Comparison of ENCODE assay signal across 8 cellular contexts in the genomic region with DNA sequence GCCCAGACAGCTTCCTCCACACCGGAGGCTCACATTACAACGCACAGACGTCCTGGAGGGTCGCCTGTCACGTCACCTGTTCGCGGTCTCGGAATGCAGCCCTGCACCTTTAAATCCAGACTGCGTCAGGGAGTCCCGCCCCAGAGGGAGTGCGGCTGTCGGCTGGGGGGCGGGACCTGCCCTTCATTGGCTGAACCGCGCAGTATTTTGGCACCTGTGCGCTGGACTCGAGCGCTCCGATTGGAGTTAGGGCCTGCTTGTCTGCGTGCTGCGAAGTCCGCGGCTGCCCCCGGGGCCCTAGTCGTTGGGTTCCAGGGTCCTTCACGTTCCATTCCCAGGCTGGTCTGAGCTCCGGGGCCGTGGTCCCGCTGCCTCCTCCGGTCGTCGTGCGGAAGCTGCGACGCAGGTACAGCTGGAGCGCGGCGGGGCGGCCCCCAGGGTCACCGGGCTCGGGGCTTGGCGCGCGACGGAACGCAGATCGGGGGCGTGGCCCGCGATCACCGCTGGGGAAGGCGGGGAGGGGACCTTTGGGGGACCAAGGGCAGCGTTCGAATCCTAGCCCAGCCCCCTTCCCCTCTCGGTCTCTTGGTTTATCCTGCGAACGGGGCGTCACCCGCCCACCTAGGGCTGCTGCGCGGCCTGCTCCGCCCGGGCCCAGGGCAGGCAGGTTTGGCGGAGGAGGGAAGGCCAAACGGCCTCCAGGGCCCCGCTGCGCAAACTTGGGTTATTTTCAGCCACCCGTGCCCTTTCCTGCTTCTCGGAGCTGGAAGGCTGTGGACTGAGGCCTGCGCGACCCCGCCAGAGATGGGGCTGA. TPM values are rescaled to one million over a fixed set of nuclear protein-coding genes. Genes with fewer than 3 reads are reported as not detected.
DNase-seq lines count a peak whose midpoint lies in the region; ATAC-seq and TF ChIP-seq lines count a peak whose summit lies in the region.

A gene with protein sequence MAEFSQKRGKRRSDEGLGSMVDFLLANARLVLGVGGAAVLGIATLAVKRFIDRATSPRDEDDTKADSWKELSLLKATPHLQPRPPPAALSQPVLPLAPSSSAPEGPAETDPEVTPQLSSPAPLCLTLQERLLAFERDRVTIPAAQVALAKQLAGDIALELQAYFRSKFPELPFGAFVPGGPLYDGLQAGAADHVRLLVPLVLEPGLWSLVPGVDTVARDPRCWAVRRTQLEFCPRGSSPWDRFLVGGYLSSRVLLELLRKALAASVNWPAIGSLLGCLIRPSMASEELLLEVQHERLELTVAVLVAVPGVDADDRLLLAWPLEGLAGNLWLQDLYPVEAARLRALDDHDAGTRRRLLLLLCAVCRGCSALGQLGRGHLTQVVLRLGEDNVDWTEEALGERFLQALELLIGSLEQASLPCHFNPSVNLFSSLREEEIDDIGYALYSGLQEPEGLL (plus strand): TSS at position 331 of the 814 bp plus-strand sequence. CDS start 2,059 bp downstream, outside the sequence.

- peaks cover 41% of the 10 kb centered on the region for H3K4me1 Mint-ChIP-seq in activated CD8-positive, alpha-beta memory T cell treated with anti-CD3 and anti-CD28 coated beads, Interleukin-2, amount 10 ng/mL, durations not matched to agents 7 days and 5 days
- peaks cover 22% of the 10 kb centered on the region for H3K4me1 Mint-ChIP-seq in endodermal cell

- peak within 1 kb of the TSS; percentile 90 for H3K4me3 ChIP-seq in endodermal cell (ENCODE audit: low read length)

- DNase-seq in COLO668 (lab: John Stamatoyannopoulos, UW; ENCODE audit: unreplicated experiment) (peak; percentile 88), GM20000 (ENCODE audit: low spot score) (peak; percentile 99), HT-29 (ENCODE audit: low spot score) (peak; percentile 88), NOMO-1 treated with DMSO at 0.1 percent for 48 hours (lab: John Stamatoyannopoulos, UW; ENCODE audit: unreplicated experiment) (peak; percentile 95), endodermal cell (peak; percentile 100), mesenteric fat pad (ENCODE audit: low spot score) (peak; percentile 98)
- DNase-seq in activated CD8-positive, alpha-beta memory T cell treated with anti-CD3 and anti-CD28 coated beads, Interleukin-2, amount 10 ng/mL, durations not matched to agents 7 days and 5 days = peak; percentile 97
- DNase-seq in stimulated activated CD8-positive, alpha-beta memory T cell treated with anti-CD3 and anti-CD28 coated beads, Interleukin-15, amount 100 ng/mL, for 1 hour (ENCODE audit: low read depth) = peak; percentile 87

- H3K4me3 Mint-ChIP-seq in activated CD8-positive, alpha-beta memory T cell treated with anti-CD3 and anti-CD28 coated beads, Interleukin-2, amount 10 ng/mL, durations not matched to agents 7 days and 5 days = peak within 1 kb of the TSS; percentile 74
- peak within 1 kb of the TSS; percentile 92 for H3K4me3 Mint-ChIP-seq in endodermal cell

- TF ChIP-seq CTCF in GM20000 (IDR thresholded peaks at IDR 0.05; ENCODE audit: extremely low read depth, missing control alignments) (no peak), endodermal cell (conservative IDR thresholded peaks at IDR 0.05) (no peak)

- WGBS in endodermal cell (ENCODE audit: insufficient coverage in 1 of 2, insufficient read length in 1 of 2), 2 experiments = 1% methylated on average over 33 to 72 of the region's 72 CpGs

- CTCF ChIA-PET in activated CD8-positive, alpha-beta memory T cell treated with anti-CD3 and anti-CD28 coated beads, Interleukin-2, amount 10 ng/mL, durations not matched to agents 7 days and 5 days (lab: Charles Lee) = interaction anchor here (3.1 kb wide), 1 partner anchor 12 kb away, joined by 9 read pairs; no protein-coding TSS in a partner anchor

- peaks cover 12% of the 10 kb centered on the region for H3K36me3 Mint-ChIP-seq in activated CD8-positive, alpha-beta memory T cell treated with anti-CD3 and anti-CD28 coated beads, Interleukin-2, amount 10 ng/mL, durations not matched to agents 7 days and 5 days
- peaks cover 20% of the 10 kb centered on the region for H3K36me3 Mint-ChIP-seq in endodermal cell (ENCODE audit: low read depth)

- no peaks in the 10 kb centered on the region for H3K9me3 ChIP-seq in endodermal cell (ENCODE audit: control insufficient read depth, low read length)

- H3K36me3 ChIP-seq in endodermal cell (ENCODE audit: control insufficient read depth, insufficient read depth, low read length) = peaks cover 37% of the 10 kb centered on the region

- peaks cover 14% of the 10 kb centered on the region for H3K4me1 ChIP-seq in endodermal cell (ENCODE audit: control insufficient read depth, insufficient read depth, low read length)

- no peaks in the 10 kb centered on the region for H3K27me3 Mint-ChIP-seq in activated CD8-positive, alpha-beta memory T cell treated with anti-CD3 and anti-CD28 coated beads, Interleukin-2, amount 10 ng/mL, durations not matched to agents 7 days and 5 days
- H3K27me3 Mint-ChIP-seq in endodermal cell (ENCODE audit: insufficient read depth) = no peaks in the 10 kb centered on the region

- no peaks in the 10 kb centered on the region for H3K27me3 ChIP-seq in endodermal cell (ENCODE audit: control insufficient read depth, insufficient read depth, low read length, poor library complexity, severe bottlenecking)

- no peak within 1 kb of the TSS for H3K27ac ChIP-seq in endodermal cell (ENCODE audit: low read depth, low read length)

- H3K9me3 Mint-ChIP-seq in activated CD8-positive, alpha-beta memory T cell treated with anti-CD3 and anti-CD28 coated beads, Interleukin-2, amount 10 ng/mL, durations not matched to agents 7 days and 5 days (ENCODE audit: low read depth) = no peaks in the 10 kb centered on the region
- H3K9me3 Mint-ChIP-seq in endodermal cell = no peaks in the 10 kb centered on the region

- H3K9ac ChIP-seq in endodermal cell (ENCODE audit: extremely low read depth, low read length, poor library complexity, severe bottlenecking) = peak within 1 kb of the TSS; percentile 97

- peak within 1 kb of the TSS; percentile 83 for H3K27ac Mint-ChIP-seq in activated CD8-positive, alpha-beta memory T cell treated with anti-CD3 and anti-CD28 coated beads, Interleukin-2, amount 10 ng/mL, durations not matched to agents 7 days and 5 days
- H3K27ac Mint-ChIP-seq in endodermal cell = peak within 1 kb of the TSS; percentile 95

- peak; percentile 90 for ATAC-seq in activated CD8-positive, alpha-beta memory T cell treated with anti-CD3 and anti-CD28 coated beads, Interleukin-2, amount 10 ng/mL, durations not matched to agents 7 days and 5 days

RNA-seq across cellular contexts. Expression of the gene that starts here (rescaled TPM):
- 23.4 and 26.8 TPM in 2 replicates for total RNA-seq in HT-29 (2014; rRNA removed; shearing (Covaris generic))
- 1 to 10 TPM; 8.4 to 10.0 TPM for total RNA-seq in activated CD8-positive, alpha-beta memory T cell treated with anti-CD3 and anti-CD28 coated beads, Interleukin-2, amount 10 ng/mL, durations not matched to agents 7 days and 5 days
- total RNA-seq in endodermal cell (10 to 100 TPM; 15.3 to 19.6 TPM), mesenteric fat pad (4.6 TPM)
- polyA plus RNA-seq in endodermal cell (2013, experiment 1 of 2) = 6.2 TPM
- polyA plus RNA-seq in endodermal cell (2013, experiment 2 of 2) = 6.0 TPM
